In the genomic region with DNA sequence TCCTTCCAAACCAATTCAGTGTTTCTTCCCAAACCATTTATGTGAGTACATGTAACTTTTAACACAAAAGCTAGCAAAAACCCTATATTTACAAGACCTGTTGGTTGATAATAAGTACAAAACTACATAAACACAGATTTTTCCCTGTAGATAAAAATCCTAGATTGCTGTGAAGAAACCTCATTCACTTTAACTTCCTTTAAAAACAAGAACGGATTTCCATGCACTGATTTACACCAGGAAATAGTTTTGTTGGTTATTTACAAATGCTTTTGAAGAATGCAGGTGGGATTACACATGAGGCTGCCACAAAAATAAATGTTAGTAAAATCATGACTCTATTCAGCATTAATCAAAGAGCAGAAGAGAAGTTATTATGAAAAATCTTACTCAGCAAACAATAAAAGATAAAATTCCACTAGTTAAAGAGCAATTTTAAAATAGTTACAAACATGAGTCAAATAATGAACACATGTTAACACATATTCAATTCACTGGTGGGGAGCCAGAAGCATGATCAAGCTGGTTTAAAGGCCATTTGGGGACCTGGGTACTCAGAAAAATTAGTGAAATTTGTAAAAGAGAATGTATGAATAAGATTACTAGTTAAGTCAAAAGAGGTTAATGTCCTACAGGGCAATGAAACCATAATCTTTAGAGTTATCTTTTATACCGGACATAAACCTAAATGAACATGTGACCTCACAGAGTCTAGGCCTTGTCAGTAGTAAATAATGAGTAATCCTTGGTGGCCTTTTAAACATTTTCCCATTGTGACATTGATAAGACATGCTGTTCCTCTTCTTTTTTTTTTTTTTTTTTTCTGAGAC, we compare ENCODE assay signal across 11 cellular contexts.
DNase-seq lines count a peak whose midpoint lies in the region; ATAC-seq, FAIRE-seq and TF ChIP-seq lines count a peak whose summit lies in the region.
"Had no signal": no experiment of that assay in that cellular context is flagged by ENCODE, and none has a peak within 500 bp of the region (broad histone marks: within the 10 kb centered on the region; RNA-seq: fewer than 3 reads in every experiment).

No MANE protein-coding gene starts in this region.

- no peaks in the 10 kb centered on the region for H3K27me3 Mint-ChIP-seq in activated naive CD8-positive, alpha-beta T cell
- no peaks in the 10 kb centered on the region for H3K27me3 Mint-ChIP-seq in activated naive CD8-positive, alpha-beta T cell treated with anti-CD3 and anti-CD28 coated beads for 36 hours
- H3K27me3 Mint-ChIP-seq in endothelial cell (ENCODE audit: unreplicated experiment) = no peaks in the 10 kb centered on the region
- H3K27me3 Mint-ChIP-seq: activated T-cell treated with anti-CD3 and anti-CD28 coated beads, Interleukin-2, amount 50 U/mL, for 24 hours had no signal

- H3K27me3 ChIP-seq in small intestine (ENCODE audit: control insufficient read depth in 2 of 2, insufficient read depth in 2 of 2, low read length in 2 of 2) = no peaks in the 10 kb centered on the region
- no peaks in the 10 kb centered on the region for H3K27me3 ChIP-seq in psoas muscle (ENCODE audit: insufficient read depth in 3 of 3, low read length in 2 of 3)
- H3K27me3 ChIP-seq: colonic mucosa had no signal

- H3K36me3 ChIP-seq in small intestine (ENCODE audit: control insufficient read depth in 2 of 2, insufficient read depth in 2 of 2, low read length in 2 of 2) = no peaks in the 10 kb centered on the region
- no peaks in the 10 kb centered on the region for H3K36me3 ChIP-seq in psoas muscle (ENCODE audit: insufficient read depth in 1 of 2, low read depth in 1 of 2)
- H3K36me3 ChIP-seq: colonic mucosa had no signal

- H3K4me1 Mint-ChIP-seq in activated naive CD8-positive, alpha-beta T cell (ENCODE audit: low read depth) = peaks cover 19% of the 10 kb centered on the region
- peaks cover 23% of the 10 kb centered on the region for H3K4me1 Mint-ChIP-seq in activated naive CD8-positive, alpha-beta T cell treated with anti-CD3 and anti-CD28 coated beads for 36 hours
- peaks cover 30% of the 10 kb centered on the region for H3K4me1 Mint-ChIP-seq in endothelial cell (ENCODE audit: unreplicated experiment)

- 9 to 44% (median 31%) methylated on average over 2 of the region's 2 CpGs for WGBS in small intestine, 3 donors
- WGBS in psoas muscle, 3 donors = 65 to 81% (median 77%) methylated on average over 2 of the region's 2 CpGs

- DNase-seq in activated naive CD8-positive, alpha-beta T cell treated with anti-CD3 and anti-CD28 coated beads for 36 hours = no peak
- DNase-seq in RCC 7860 (ENCODE audit: low spot score) = peak; percentile 20
- DNase-seq in endothelial cell (ENCODE audit: low spot score) = no peak
- DNase-seq in small intestine = peak; percentile 86
- no peak for DNase-seq in COLO668 (lab: John Stamatoyannopoulos, UW; ENCODE audit: unreplicated experiment)
- DNase-seq in psoas muscle = no peak
- DNase-seq: activated T-cell treated with anti-CD3 and anti-CD28 coated beads, Interleukin-2, amount 50 U/mL, for 24 hours; colonic mucosa; DMS153 had no signal

- FAIRE-seq in RCC 7860 (lab: Jason Lieb, UNC) = peak; percentile 33
- no peak for FAIRE-seq in small intestine (lab: Jason Lieb, UNC)

- TF ChIP-seq CTCF in endothelial cell (IDR thresholded peaks at IDR 0.05; ENCODE audit: unreplicated experiment) (no peak), psoas muscle (IDR thresholded peaks at IDR 0.05) (no peak)

- no peak overlapping the region for H3K4me3 Mint-ChIP-seq in activated naive CD8-positive, alpha-beta T cell
- no peak overlapping the region for H3K4me3 Mint-ChIP-seq in activated naive CD8-positive, alpha-beta T cell treated with anti-CD3 and anti-CD28 coated beads for 36 hours
- no peak overlapping the region for H3K4me3 Mint-ChIP-seq in endothelial cell (ENCODE audit: unreplicated experiment)
- H3K4me3 Mint-ChIP-seq: activated T-cell treated with anti-CD3 and anti-CD28 coated beads, Interleukin-2, amount 50 U/mL, for 24 hours had no signal

- intact Hi-C loops in psoas muscle (cut with DNase I) = no loop called here

- H3K4me3 ChIP-seq in small intestine (ENCODE audit: low read depth in 1 of 2, low read length in 2 of 2) = no peak overlapping the region
- no peak overlapping the region for H3K4me3 ChIP-seq in psoas muscle
- H3K4me3 ChIP-seq: colonic mucosa had no signal

- no peaks in the 10 kb centered on the region for H3K36me3 Mint-ChIP-seq in activated naive CD8-positive, alpha-beta T cell
- no peaks in the 10 kb centered on the region for H3K36me3 Mint-ChIP-seq in activated naive CD8-positive, alpha-beta T cell treated with anti-CD3 and anti-CD28 coated beads for 36 hours
- no peaks in the 10 kb centered on the region for H3K36me3 Mint-ChIP-seq in endothelial cell (ENCODE audit: low read depth, unreplicated experiment)

- peak overlapping the region; percentile 38 for H3K27ac Mint-ChIP-seq in activated naive CD8-positive, alpha-beta T cell
- H3K27ac Mint-ChIP-seq in activated naive CD8-positive, alpha-beta T cell treated with anti-CD3 and anti-CD28 coated beads for 36 hours = no peak overlapping the region
- peak overlapping the region; percentile 93 for H3K27ac Mint-ChIP-seq in endothelial cell (ENCODE audit: unreplicated experiment)
- H3K27ac Mint-ChIP-seq: activated T-cell treated with anti-CD3 and anti-CD28 coated beads, Interleukin-2, amount 50 U/mL, for 24 hours had no signal

- H3K9me3 ChIP-seq in small intestine (ENCODE audit: control insufficient read depth, low read depth) (no peaks in the 10 kb centered on the region), psoas muscle (no peaks in the 10 kb centered on the region)
- H3K9me3 ChIP-seq: colonic mucosa had no signal

- no peak overlapping the region for H3K27ac ChIP-seq in small intestine (ENCODE audit: low read depth in 1 of 2, low read length in 1 of 2)
- no peak overlapping the region for H3K27ac ChIP-seq in psoas muscle
- H3K27ac ChIP-seq: colonic mucosa had no signal

- H3K4me1 ChIP-seq in small intestine (ENCODE audit: control insufficient read depth in 2 of 2, insufficient read depth in 1 of 2, low read depth in 1 of 2, low read length in 1 of 2) (no peaks in the 10 kb centered on the region), psoas muscle (no peaks in the 10 kb centered on the region)

- no peak for ATAC-seq in HG03342 (IDR thresholded peaks at IDR 0.05; ENCODE audit: unreplicated experiment)
- no peak for ATAC-seq in psoas muscle

- H3K9me3 Mint-ChIP-seq in activated naive CD8-positive, alpha-beta T cell (ENCODE audit: low read depth) = no peaks in the 10 kb centered on the region
- no peaks in the 10 kb centered on the region for H3K9me3 Mint-ChIP-seq in activated naive CD8-positive, alpha-beta T cell treated with anti-CD3 and anti-CD28 coated beads for 36 hours
- no peaks in the 10 kb centered on the region for H3K9me3 Mint-ChIP-seq in endothelial cell (ENCODE audit: unreplicated experiment)
- H3K9me3 Mint-ChIP-seq: activated T-cell treated with anti-CD3 and anti-CD28 coated beads, Interleukin-2, amount 50 U/mL, for 24 hours had no signal

Comparison
In these comparisons a context has a peak if more than half of its experiments do, and no peak if none do; other contexts are left out.
1. DNase-seq: peak in RCC 7860 (single experiment) and small intestine (single experiment); none in activated naive CD8-positive, alpha-beta T cell treated with anti-CD3 and anti-CD28 coated beads for 36 hours (single experiment), endothelial cell (single experiment), COLO668 (single experiment) and psoas muscle (0 of 2).